In the genomic region with DNA sequence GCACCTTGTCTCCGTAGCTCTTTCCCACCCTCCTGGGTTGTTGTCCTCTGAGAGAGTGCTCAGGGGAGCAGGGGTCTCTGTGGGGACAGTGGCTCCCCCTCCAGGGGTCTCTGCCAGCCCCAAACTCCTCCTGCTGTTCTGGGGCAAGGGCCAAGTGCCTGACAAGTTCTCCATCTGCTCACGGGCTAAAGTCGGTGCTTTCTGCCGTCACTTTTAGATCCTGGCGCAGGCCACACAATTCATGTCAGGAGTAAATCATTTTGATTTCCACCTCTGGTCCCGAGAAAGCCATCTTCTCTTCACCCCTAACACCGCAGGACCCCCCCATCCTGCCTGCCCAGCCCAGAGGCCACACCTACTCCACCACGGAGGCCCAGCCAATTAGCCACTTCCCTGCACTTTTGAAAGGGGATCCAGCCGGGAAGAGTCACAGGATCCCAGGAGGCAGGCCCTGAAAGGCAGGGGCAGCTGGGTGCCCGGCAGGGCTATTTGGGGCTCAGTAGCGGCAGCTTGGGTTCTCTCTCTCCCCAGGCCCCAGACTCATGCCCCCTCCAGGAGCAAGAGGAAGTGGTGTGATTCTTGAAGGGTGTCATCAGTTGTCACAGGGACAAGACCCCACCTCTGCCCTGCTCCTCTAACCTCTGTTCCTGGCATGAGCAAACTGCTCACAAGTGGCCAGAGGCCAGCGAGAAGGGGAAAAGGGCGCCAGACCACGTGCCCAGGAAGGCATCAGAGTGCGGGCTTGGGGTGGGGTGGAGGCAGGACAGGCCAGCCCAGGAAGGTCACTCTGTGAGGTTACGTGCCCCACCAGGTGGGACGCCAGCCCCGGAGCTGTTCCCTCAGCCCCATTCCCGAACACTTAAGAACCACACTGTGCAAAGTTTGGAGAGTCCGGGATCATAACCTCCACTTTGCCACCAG, we compare ENCODE assay signal across 8 cellular contexts. TPM values are rescaled to one million over a fixed set of nuclear protein-coding genes. Genes with fewer than 3 reads are reported as not detected.
DNase-seq lines count a peak whose midpoint lies in the region; ATAC-seq and TF ChIP-seq lines count a peak whose summit lies in the region.

No MANE protein-coding gene starts in this region.

- peak overlapping the region; percentile 77 for H2AK5ac ChIP-seq in trophoblast cell (ENCODE audit: low read length)

- intact Hi-C loops in esophagus muscularis mucosa (cut with DNase I): no loop called here

- H3K79me1 ChIP-seq in trophoblast cell (ENCODE audit: low read length): peaks cover 10% of the 10 kb centered on the region

- H3K18ac ChIP-seq in trophoblast cell (ENCODE audit: low read length): peak overlapping the region; percentile 46

- no peak overlapping the region for H4K91ac ChIP-seq in trophoblast cell (ENCODE audit: low read depth, low read length)

- no peak overlapping the region for H2BK120ac ChIP-seq in trophoblast cell (ENCODE audit: insufficient read depth, low read length, poor library complexity)

- H3K27me3 ChIP-seq in esophagus muscularis mucosa (no peaks in the 10 kb centered on the region), trophoblast cell (ENCODE audit: insufficient read depth, low read length) (no peaks in the 10 kb centered on the region)

- H2AFZ ChIP-seq in trophoblast cell (ENCODE audit: insufficient read depth, low read length, poor library complexity): peak overlapping the region; percentile 23

- no peak for TF ChIP-seq POLR2A in esophagus muscularis mucosa (IDR thresholded peaks at IDR 0.05; ENCODE audit: low read depth)

- H2BK5ac ChIP-seq in trophoblast cell (ENCODE audit: low read depth, low read length, poor library complexity): no peak overlapping the region

- no peak overlapping the region for H2BK12ac ChIP-seq in trophoblast cell (ENCODE audit: low read length)

- no peaks in the 10 kb centered on the region for H3K36me3 ChIP-seq in esophagus muscularis mucosa
- H3K36me3 ChIP-seq in trophoblast cell (ENCODE audit: control insufficient read depth in 1 of 2, insufficient read depth in 2 of 2, low read length in 2 of 2): no peaks in the 10 kb centered on the region

- no peaks in the 10 kb centered on the region for H3K9me3 ChIP-seq in esophagus muscularis mucosa
- H3K9me3 ChIP-seq in trophoblast cell (ENCODE audit: insufficient read depth, low read depth, low read length): no peaks in the 10 kb centered on the region

- H3K14ac ChIP-seq in trophoblast cell (ENCODE audit: low read length): peak overlapping the region; percentile 48

- ATAC-seq in GM19395 (IDR thresholded peaks at IDR 0.05; ENCODE audit: unreplicated experiment): no peak
- ATAC-seq in HG02840 (IDR thresholded peaks at IDR 0.05; ENCODE audit: low FRiP score, unreplicated experiment): no peak

- 62% methylated on average over 18 of the region's 20 CpGs for WGBS in esophagus muscularis mucosa
- WGBS in trophoblast cell (ENCODE audit: extremely low coverage, insufficient coverage, insufficient read length): no CpG with 5 or more reads among the region's 20 CpGs

- TF ChIP-seq CTCF in esophagus muscularis mucosa (IDR thresholded peaks at IDR 0.05): no peak

- H3K79me2 ChIP-seq in trophoblast cell (ENCODE audit: control insufficient read depth, insufficient read depth, low read length, poor library complexity): peaks cover 7% of the 10 kb centered on the region

- no peak for TF ChIP-seq EP300 in esophagus muscularis mucosa (IDR thresholded peaks at IDR 0.05)

- peak overlapping the region; percentile 51 for H4K8ac ChIP-seq in trophoblast cell (ENCODE audit: low read depth, low read length)

- H3K27ac ChIP-seq in esophagus muscularis mucosa (replicated peaks in 1 of 4) (peak overlapping the region; percentile 61 to 80 (median 78)), trophoblast cell (ENCODE audit: low read depth, low read length) (no peak overlapping the region)

- H3K4me1 ChIP-seq in esophagus muscularis mucosa: peaks cover 9 to 27% (median 22%) of the 10 kb centered on the region in 4 donors
- peaks cover 12 to 13% of the 10 kb centered on the region in 2 experiments for H3K4me1 ChIP-seq in trophoblast cell (ENCODE audit: control insufficient read depth in 1 of 2, insufficient read depth in 2 of 2, low read length in 2 of 2)

- no peak overlapping the region for H3K23ac ChIP-seq in trophoblast cell (ENCODE audit: low read length)

- DNase-seq in NCI-H2107 treated with DMSO at 0.1 percent for 48 hours (lab: John Stamatoyannopoulos, UW; ENCODE audit: unreplicated experiment) (peak; percentile 30), NCI-H2107 (lab: John Stamatoyannopoulos, UW) (no peak), RKO (ENCODE audit: low spot score) (peak; percentile 77), esophagus muscularis mucosa (ENCODE audit: extremely low spot score) (no peak), trophoblast cell (peak in 1 of 2 donors; percentile 24), glomerular visceral epithelial cell (ENCODE audit: extremely low spot score) (no peak)

- peak overlapping the region; percentile 65 for H3K4ac ChIP-seq in trophoblast cell (ENCODE audit: low read depth, low read length)

- no peak overlapping the region for H3K9ac ChIP-seq in trophoblast cell (ENCODE audit: low read length)

- peak overlapping the region; percentile 81 for H3K4me2 ChIP-seq in trophoblast cell (ENCODE audit: low read length)

- H4K12ac ChIP-seq in trophoblast cell (ENCODE audit: low read depth, low read length): no peak overlapping the region

- H3K4me3 ChIP-seq in esophagus muscularis mucosa (peak overlapping the region; percentile 66 to 99 (median 84)), trophoblast cell (ENCODE audit: low read depth, low read length) (no peak overlapping the region)

RNA-seq across cellular contexts. Expression of a gene that starts 1.3 kb away (rescaled TPM):
- total RNA-seq in esophagus muscularis mucosa: 10 to 100 TPM; 28.8 to 70.7 (median 33.7) TPM
- polyA plus RNA-seq in trophoblast cell (2013): 4.4 and 4.8 TPM in 2 replicates

RNA-seq across cellular contexts. Expression of a gene that starts 21.3 kb away (rescaled TPM):
- 100 to 1,000 TPM in 3 of 4 donors, 10 to 100 TPM in 1; 82.2 to 116 (median 101) TPM for total RNA-seq in esophagus muscularis mucosa
- 192 TPM in 2 replicates for polyA plus RNA-seq in trophoblast cell (2013)

RNA-seq across cellular contexts. Expression of a gene that starts 41.9 kb away (rescaled TPM):
- total RNA-seq in esophagus muscularis mucosa: 10 to 100 TPM; 12.9 to 35.5 (median 15.5) TPM
- 1.0 and 1.2 TPM in 2 replicates for polyA plus RNA-seq in trophoblast cell (2013)

Comparison
In these comparisons a context has a peak if more than half of its experiments do, and no peak if none do; other contexts are left out.
1. DNase-seq: peak in NCI-H2107 treated with DMSO at 0.1 percent for 48 hours (single experiment) and RKO (single experiment); none in NCI-H2107 (single experiment), esophagus muscularis mucosa (single experiment) and glomerular visceral epithelial cell (single experiment).